Comparison of ENCODE assay signal across 13 cellular contexts in genomic region chr7:6443372-6443941, GRCh38. TPM values are rescaled to one million over a fixed set of nuclear protein-coding genes. Genes with fewer than 3 reads are reported as not detected.
DNase-seq lines count a peak whose midpoint lies in the region; TF ChIP-seq lines count a peak whose summit lies in the region.
"Had no signal": no experiment of that assay in that cellular context is flagged by ENCODE, and none has a peak within 500 bp of the region (broad histone marks: within the 10 kb centered on the region; RNA-seq: fewer than 3 reads in every experiment).

No MANE protein-coding gene starts in this region.

- H3K4me3 ChIP-seq in choroid plexus epithelial cell (ENCODE audit: low read depth, low read length): no peak overlapping the region
- H3K4me3 ChIP-seq: tibial nerve had no signal

- H3K4me1 Mint-ChIP-seq in CD14-positive monocyte (peaks cover 65% of the 10 kb centered on the region), nephron progenitor cell (peaks cover 19% of the 10 kb centered on the region)

- peaks cover 47 to 67% of the 10 kb centered on the region in 2 donors for H3K36me3 Mint-ChIP-seq in CD14-positive monocyte
- peaks cover 63% of the 10 kb centered on the region for H3K36me3 Mint-ChIP-seq in nephron progenitor cell (ENCODE audit: low read depth)
- H3K36me3 Mint-ChIP-seq: IgD-negative memory B cell had no signal

- H3K27me3 Mint-ChIP-seq in CD14-positive monocyte (ENCODE audit: low read depth in 3 of 3) (peaks cover 0 to 4% (median 4%) of the 10 kb centered on the region in 3 donors), nephron progenitor cell (ENCODE audit: low read depth, poor library complexity) (no peaks in the 10 kb centered on the region)
- H3K27me3 Mint-ChIP-seq: activated T-helper 17 cell treated with anti-CD3 and anti-CD28 coated beads, Interleukin-2, amount 50 U/mL, for 72 hours; IgD-negative memory B cell had no signal

- intact Hi-C loops in CD14-positive monocyte (cut with micrococcal nuclease): no loop called here

- H3K4me3 Mint-ChIP-seq in CD14-positive monocyte (no peak overlapping the region), nephron progenitor cell (no peak overlapping the region)
- H3K4me3 Mint-ChIP-seq: activated T-helper 17 cell treated with anti-CD3 and anti-CD28 coated beads, Interleukin-2, amount 50 U/mL, for 72 hours had no signal

- peak overlapping the region in 5 of 7 donors; percentile 2 to 85 (median 42) for H3K27ac Mint-ChIP-seq in CD14-positive monocyte
- peak overlapping the region; percentile 12 for H3K27ac Mint-ChIP-seq in nephron progenitor cell
- H3K27ac Mint-ChIP-seq: activated T-helper 17 cell treated with anti-CD3 and anti-CD28 coated beads, Interleukin-2, amount 50 U/mL, for 72 hours had no signal

- TF ChIP-seq CTCF in CD14-positive monocyte (IDR thresholded peaks at IDR 0.05) (no peak), choroid plexus epithelial cell (conservative IDR thresholded peaks at IDR 0.05; ENCODE audit: low read depth, low read length) (no peak), nephron progenitor cell (IDR thresholded peaks at IDR 0.05) (no peak), GM10266 (IDR thresholded peaks at IDR 0.05; ENCODE audit: control insufficient read depth, insufficient read depth, low read depth, missing control alignments) (no peak)

- H3K9me3 Mint-ChIP-seq in CD14-positive monocyte: no peaks in the 10 kb centered on the region
- no peaks in the 10 kb centered on the region for H3K9me3 Mint-ChIP-seq in nephron progenitor cell
- H3K9me3 Mint-ChIP-seq: activated T-helper 17 cell treated with anti-CD3 and anti-CD28 coated beads, Interleukin-2, amount 50 U/mL, for 72 hours; IgD-negative memory B cell had no signal

- DNase-seq in CD14-positive monocyte (ENCODE audit: low spot score) (no peak), M059J (ENCODE audit: low read depth) (peak; percentile 98), choroid plexus epithelial cell (ENCODE audit: low read depth) (peak; percentile 93), nephron progenitor cell (no peak), C1 segment of cervical spinal cord (lab: John Stamatoyannopoulos, UW) (no peak), DMS153 (lab: John Stamatoyannopoulos, UW) (no peak), epidermal melanocyte (ENCODE audit: insufficient read length, low spot score) (no peak), GM10266 (ENCODE audit: extremely low spot score) (no peak)
- DNase-seq: NCI-H526 treated with DMSO at 0.1 percent for 48 hours; stimulated activated CD4-positive, alpha-beta T cell treated with anti-CD3 and anti-CD28 coated beads, Interleukin-1b, Interleukin-23, amount 100 ng/mL, for 48 hours had no signal

RNA-seq across cellular contexts. Expression of gene DAGLB, which starts 4.3 kb away (rescaled TPM):
- polyA plus RNA-seq in CD14-positive monocyte: 10 to 100 TPM; 15.2 to 16.4 TPM
- 37.6 and 44.6 TPM in 2 replicates for total RNA-seq in M059J (2014; rRNA removed; shearing (Covaris generic))

RNA-seq across cellular contexts. Expression of gene KDELR2, which starts 40.5 kb away (rescaled TPM):
- polyA plus RNA-seq in CD14-positive monocyte: 100 to 1,000 TPM in 1 of 2 donors, 10 to 100 TPM in 1; 91.7 to 103 TPM
- 428 and 571 TPM in 2 replicates for total RNA-seq in M059J (2014; rRNA removed; shearing (Covaris generic))

Comparison
In these comparisons a context has a peak if more than half of its experiments do, and no peak if none do; other contexts are left out.
1. DNase-seq: peak in M059J (single experiment) and choroid plexus epithelial cell (single experiment); none in CD14-positive monocyte (single experiment), nephron progenitor cell (single experiment), C1 segment of cervical spinal cord (0 of 14), DMS153 (single experiment), epidermal melanocyte (single experiment) and GM10266 (single experiment).